26 cellular contexts compared by ENCODE assay signal in genomic region chr10:118804262-118804773, GRCh38.
"Had no signal": no experiment of that assay in that cellular context is flagged by ENCODE, and none has a peak within 500 bp of the region (broad histone marks: within the 10 kb centered on the region; RNA-seq: fewer than 3 reads in every experiment).

No MANE protein-coding gene starts in this region.

- H3K4me3 Mint-ChIP-seq: activated B cell treated with CpG ODN at 0.5 μM for 24 hours; activated CD4-positive, alpha-beta T cell treated with anti-CD3 and anti-CD28 coated beads, Interleukin-2, amount 10 ng/mL, durations not matched to agents 24 days and 14 days; activated CD8-positive, alpha-beta memory T cell treated with anti-CD3 and anti-CD28 coated beads, Interleukin-2, amount 10 ng/mL, durations not matched to agents 7 days and 5 days; activated naive CD4-positive, alpha-beta T cell treated with anti-CD3 and anti-CD28 coated beads, Interleukin-2, amount 50 U/mL, for 24 hours; activated T-cell treated with anti-CD3 and anti-CD28 coated beads, Interleukin-2, amount 50 U/mL, for 24 hours; activated T-helper 1 cell treated with anti-CD3 and anti-CD28 coated beads, Interleukin-12 subunit alpha, Interleukin-12 subunit beta, Interleukin-2, Interleukin-4 antibody, amounts not matched to agents 30 ng/mL and 10 ng/mL and 1 ng/mL, durations not matched to agents 14 hours and 24 hours and 36 hours; brain; T-helper 17 cell had no signal

- H3K27ac Mint-ChIP-seq: activated B cell treated with CpG ODN at 0.5 μM for 24 hours; activated CD4-positive, alpha-beta T cell treated with anti-CD3 and anti-CD28 coated beads, Interleukin-2, amount 10 ng/mL, durations not matched to agents 24 days and 14 days; activated CD8-positive, alpha-beta memory T cell treated with anti-CD3 and anti-CD28 coated beads, Interleukin-2, amount 10 ng/mL, durations not matched to agents 7 days and 5 days; activated naive CD4-positive, alpha-beta T cell treated with anti-CD3 and anti-CD28 coated beads, Interleukin-2, amount 50 U/mL, for 24 hours; activated T-cell treated with anti-CD3 and anti-CD28 coated beads, Interleukin-2, amount 50 U/mL, for 24 hours; activated T-helper 1 cell treated with anti-CD3 and anti-CD28 coated beads, Interleukin-12 subunit alpha, Interleukin-12 subunit beta, Interleukin-2, Interleukin-4 antibody, amounts not matched to agents 30 ng/mL and 10 ng/mL and 1 ng/mL, durations not matched to agents 14 hours and 24 hours and 36 hours; brain; T-helper 17 cell had no signal

- H3K4me3 ChIP-seq: ascending aorta, Peyer's patch had no signal

- H3K27me3 ChIP-seq: ascending aorta, Peyer's patch had no signal

- H3K9me3 Mint-ChIP-seq: activated B cell treated with CpG ODN at 0.5 μM for 24 hours; activated CD4-positive, alpha-beta T cell treated with anti-CD3 and anti-CD28 coated beads, Interleukin-2, amount 10 ng/mL, durations not matched to agents 24 days and 14 days; activated naive CD4-positive, alpha-beta T cell treated with anti-CD3 and anti-CD28 coated beads, Interleukin-2, amount 50 U/mL, for 24 hours; activated T-cell treated with anti-CD3 and anti-CD28 coated beads, Interleukin-2, amount 50 U/mL, for 24 hours; activated T-helper 1 cell treated with anti-CD3 and anti-CD28 coated beads, Interleukin-12 subunit alpha, Interleukin-12 subunit beta, Interleukin-2, Interleukin-4 antibody, amounts not matched to agents 30 ng/mL and 10 ng/mL and 1 ng/mL, durations not matched to agents 14 hours and 24 hours and 36 hours; brain had no signal

- H3K36me3 Mint-ChIP-seq: activated CD8-positive, alpha-beta memory T cell treated with anti-CD3 and anti-CD28 coated beads, Interleukin-2, amount 10 ng/mL, durations not matched to agents 7 days and 5 days; activated naive CD4-positive, alpha-beta T cell treated with anti-CD3 and anti-CD28 coated beads, Interleukin-2, amount 50 U/mL, for 24 hours; brain had no signal

- H3K36me3 ChIP-seq: ascending aorta, Peyer's patch had no signal

- H3K27ac ChIP-seq: ascending aorta, KMS-11, Peyer's patch, RWPE1 had no signal

- H3K9ac ChIP-seq: KMS-11 had no signal

- FAIRE-seq: TTC549 had no signal

- H3K9me3 ChIP-seq: ascending aorta, Peyer's patch had no signal

- H3K4me1 ChIP-seq: ascending aorta, Peyer's patch had no signal

- ATAC-seq: activated CD8-positive, alpha-beta memory T cell treated with anti-CD3 and anti-CD28 coated beads, Interleukin-2, amount 10 ng/mL, durations not matched to agents 7 days and 5 days; T-helper 17 cell had no signal

- H3K4me1 Mint-ChIP-seq: activated B cell treated with CpG ODN at 0.5 μM for 24 hours; activated CD4-positive, alpha-beta T cell treated with anti-CD3 and anti-CD28 coated beads, Interleukin-2, amount 10 ng/mL, durations not matched to agents 24 days and 14 days; activated CD8-positive, alpha-beta memory T cell treated with anti-CD3 and anti-CD28 coated beads, Interleukin-2, amount 10 ng/mL, durations not matched to agents 7 days and 5 days; activated naive CD4-positive, alpha-beta T cell treated with anti-CD3 and anti-CD28 coated beads, Interleukin-2, amount 50 U/mL, for 24 hours had no signal

- DNase-seq: activated B cell treated with CpG ODN at 0.5 μM for 24 hours; activated CD4-positive, alpha-beta T cell treated with anti-CD3 and anti-CD28 coated beads for 1 hour; activated CD4-positive, alpha-beta T cell treated with anti-CD3 and anti-CD28 coated beads, Interleukin-2, amount 10 ng/mL, durations not matched to agents 24 days and 14 days; activated CD4-positive, alpha-beta T cell treated with anti-CD3 and anti-CD28 coated beads, Interleukin-2, amount 50 U/mL, for 48 hours; activated CD8-positive, alpha-beta memory T cell treated with anti-CD3 and anti-CD28 coated beads, Interleukin-2, amount 10 ng/mL, durations not matched to agents 7 days and 5 days; activated effector memory CD4-positive, alpha-beta T cell treated with Interleukin-2 at 50 U/mL for 16 hours; activated naive CD4-positive, alpha-beta T cell; activated T-cell treated with anti-CD3 and anti-CD28 coated beads, Interleukin-2, amount 50 U/mL, for 24 hours; amniotic stem cell; NCI-H1417 treated with DMSO at 0.1 percent for 48 hours; NCI-H1694; NCI-H2107; NCI-H345; NCI-H510A; NCI-H526 treated with DMSO at 0.1 percent for 48 hours; Peyer's patch; SHP77 treated with DMSO at 0.1 percent for 48 hours; T-helper 17 cell; T-helper 9 cell had no signal
